Comparison of ENCODE assay signal across 18 cellular contexts in the genomic region with DNA sequence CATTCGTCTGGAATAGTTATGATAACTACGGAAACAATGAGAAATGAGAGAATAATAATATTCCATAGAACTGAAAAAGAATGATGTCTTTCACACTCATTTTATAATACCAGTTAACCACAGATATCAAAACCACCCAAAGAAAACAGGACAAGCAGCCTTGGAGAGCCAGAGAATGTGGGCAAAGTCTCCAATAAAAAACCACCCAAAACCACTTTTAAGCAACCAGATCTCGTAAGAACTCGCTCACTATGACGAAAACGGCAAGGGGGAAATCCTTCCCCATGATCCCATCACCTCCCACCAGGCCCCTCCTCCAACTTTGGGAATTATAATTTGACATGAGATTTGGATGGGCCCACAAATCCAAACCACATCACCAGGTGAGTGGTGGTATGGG.
"Had no signal": no experiment of that assay in that cellular context is flagged by ENCODE, and none has a peak within 500 bp of the region (broad histone marks: within the 10 kb centered on the region; RNA-seq: fewer than 3 reads in every experiment).

No MANE protein-coding gene starts in this region.

- H3K36me3 ChIP-seq: esophagus muscularis mucosa, left ventricle myocardium inferior, lower lobe of right lung, stomach had no signal

- H3K4me1 ChIP-seq: esophagus muscularis mucosa, left ventricle myocardium inferior, lower lobe of right lung, psoas muscle, stomach had no signal

- DNase-seq: effector memory CD8-positive, alpha-beta T cell; head of caudate nucleus; kidney; left cardiac atrium; left ventricle myocardium inferior; lower lobe of right lung; mesenchymal stem cell; midbrain; naive B cell; occipital lobe; psoas muscle; stimulated activated CD4-positive, alpha-beta T cell treated with anti-CD3 and anti-CD28 coated beads, Interleukin-12 subunit alpha, Interleukin-12 subunit beta, amount 100 ng/mL, for 4 hours; stimulated activated naive CD4-positive, alpha-beta T cell; stomach had no signal

- H3K4me3 ChIP-seq: esophagus muscularis mucosa, hepatocyte, left ventricle myocardium inferior, lower lobe of right lung, psoas muscle, skin epidermis, stomach had no signal

- H3K27ac ChIP-seq: epithelial cell of prostate, esophagus muscularis mucosa, hepatocyte, left ventricle myocardium inferior, lower lobe of right lung, psoas muscle, skin epidermis, stomach had no signal

- H2AFZ ChIP-seq: hepatocyte had no signal

- H3K27me3 ChIP-seq: esophagus muscularis mucosa, hepatocyte, stomach had no signal

- H3K4me2 ChIP-seq: hepatocyte had no signal

- H3K9me3 ChIP-seq: esophagus muscularis mucosa, left ventricle myocardium inferior, lower lobe of right lung, psoas muscle, stomach had no signal
